2 cellular contexts compared by ENCODE assay signal in genomic region chr7:30313793-30314192, GRCh38.
TF ChIP-seq lines count a peak whose summit lies in the region.

No MANE protein-coding gene starts in this region.

TF ChIP-seq in liver, 16 proteins besides CTCF, POLR2A, EP300 and RAD21:
- TF ChIP-seq NR2F2 (IDR thresholded peaks at IDR 0.05) (no peak), GABPA (IDR thresholded peaks at IDR 0.05 in 1 of 2, conservative IDR thresholded peaks at IDR 0.05 in 1 of 2) (no peak), MAX (IDR thresholded peaks at IDR 0.05) (no peak), RXRA (IDR thresholded peaks at IDR 0.05) (peak; percentile 19 to 46), SP1 (IDR thresholded peaks at IDR 0.05) (peak; percentile 59), TAF1 (conservative IDR thresholded peaks at IDR 0.05) (no peak), JUND (IDR thresholded peaks at IDR 0.05) (no peak), EGR1 (IDR thresholded peaks at IDR 0.05; ENCODE audit: low read depth in 2 of 2) (no peak), YY1 (IDR thresholded peaks at IDR 0.05) (no peak), HNF4A (conservative IDR thresholded peaks at IDR 0.05) (peak in 1 of 2 donors; percentile 57), REST (IDR thresholded peaks at IDR 0.05) (no peak), HNF4G (IDR thresholded peaks at IDR 0.05) (no peak), FOXA2 (IDR thresholded peaks at IDR 0.05) (no peak), FOXA1 (IDR thresholded peaks at IDR 0.05) (no peak)
- TF ChIP-seq, protein P1, sequence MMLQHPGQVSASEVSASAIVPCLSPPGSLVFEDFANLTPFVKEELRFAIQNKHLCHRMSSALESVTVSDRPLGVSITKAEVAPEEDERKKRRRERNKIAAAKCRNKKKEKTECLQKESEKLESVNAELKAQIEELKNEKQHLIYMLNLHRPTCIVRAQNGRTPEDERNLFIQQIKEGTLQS (IDR thresholded peaks at IDR 0.05) = no peak
- TF ChIP-seq, protein P2, sequence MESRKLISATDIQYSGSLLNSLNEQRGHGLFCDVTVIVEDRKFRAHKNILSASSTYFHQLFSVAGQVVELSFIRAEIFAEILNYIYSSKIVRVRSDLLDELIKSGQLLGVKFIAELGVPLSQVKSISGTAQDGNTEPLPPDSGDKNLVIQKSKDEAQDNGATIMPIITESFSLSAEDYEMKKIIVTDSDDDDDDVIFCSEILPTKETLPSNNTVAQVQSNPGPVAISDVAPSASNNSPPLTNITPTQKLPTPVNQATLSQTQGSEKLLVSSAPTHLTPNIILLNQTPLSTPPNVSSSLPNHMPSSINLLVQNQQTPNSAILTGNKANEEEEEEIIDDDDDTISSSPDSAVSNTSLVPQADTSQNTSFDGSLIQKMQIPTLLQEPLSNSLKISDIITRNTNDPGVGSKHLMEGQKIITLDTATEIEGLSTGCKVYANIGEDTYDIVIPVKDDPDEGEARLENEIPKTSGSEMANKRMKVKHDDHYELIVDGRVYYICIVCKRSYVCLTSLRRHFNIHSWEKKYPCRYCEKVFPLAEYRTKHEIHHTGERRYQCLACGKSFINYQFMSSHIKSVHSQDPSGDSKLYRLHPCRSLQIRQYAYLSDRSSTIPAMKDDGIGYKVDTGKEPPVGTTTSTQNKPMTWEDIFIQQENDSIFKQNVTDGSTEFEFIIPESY (IDR thresholded peaks at IDR 0.05) = no peak

TF ChIP-seq in HepG2, 621 proteins besides CTCF, POLR2A, EP300 and RAD21:
- TF ChIP-seq ZNF619 (CRISPR knock-in tag; IDR thresholded peaks at IDR 0.05) = no peak
- TF ChIP-seq TGIF2 (CRISPR knock-in tag; IDR thresholded peaks at IDR 0.05) = no peak
- TF ChIP-seq, protein P3, sequence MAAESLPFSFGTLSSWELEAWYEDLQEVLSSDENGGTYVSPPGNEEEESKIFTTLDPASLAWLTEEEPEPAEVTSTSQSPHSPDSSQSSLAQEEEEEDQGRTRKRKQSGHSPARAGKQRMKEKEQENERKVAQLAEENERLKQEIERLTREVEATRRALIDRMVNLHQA (CRISPR knock-in tag; IDR thresholded peaks at IDR 0.05) = no peak
- no peak for TF ChIP-seq ESRRA (CRISPR knock-in tag; IDR thresholded peaks at IDR 0.05; ENCODE audit: low read depth)
- TF ChIP-seq RFX5 (IDR thresholded peaks at IDR 0.05; ENCODE audit: low read depth, low read length) = no peak
- no peak for TF ChIP-seq REXO4 (CRISPR knock-in tag; IDR thresholded peaks at IDR 0.05; ENCODE audit: borderline replicate concordance)
- TF ChIP-seq SP140L (CRISPR knock-in tag; IDR thresholded peaks at IDR 0.05; ENCODE audit: borderline replicate concordance) = no peak
- TF ChIP-seq ELK4 (CRISPR knock-in tag; IDR thresholded peaks at IDR 0.05; ENCODE audit: borderline replicate concordance) = no peak
- TF ChIP-seq ZBTB4 (CRISPR knock-in tag; IDR thresholded peaks at IDR 0.05; ENCODE audit: borderline replicate concordance) = no peak
- no peak for TF ChIP-seq ZNF101 (CRISPR knock-in tag; IDR thresholded peaks at IDR 0.05; ENCODE audit: borderline replicate concordance, low read depth)
- TF ChIP-seq, protein P4, sequence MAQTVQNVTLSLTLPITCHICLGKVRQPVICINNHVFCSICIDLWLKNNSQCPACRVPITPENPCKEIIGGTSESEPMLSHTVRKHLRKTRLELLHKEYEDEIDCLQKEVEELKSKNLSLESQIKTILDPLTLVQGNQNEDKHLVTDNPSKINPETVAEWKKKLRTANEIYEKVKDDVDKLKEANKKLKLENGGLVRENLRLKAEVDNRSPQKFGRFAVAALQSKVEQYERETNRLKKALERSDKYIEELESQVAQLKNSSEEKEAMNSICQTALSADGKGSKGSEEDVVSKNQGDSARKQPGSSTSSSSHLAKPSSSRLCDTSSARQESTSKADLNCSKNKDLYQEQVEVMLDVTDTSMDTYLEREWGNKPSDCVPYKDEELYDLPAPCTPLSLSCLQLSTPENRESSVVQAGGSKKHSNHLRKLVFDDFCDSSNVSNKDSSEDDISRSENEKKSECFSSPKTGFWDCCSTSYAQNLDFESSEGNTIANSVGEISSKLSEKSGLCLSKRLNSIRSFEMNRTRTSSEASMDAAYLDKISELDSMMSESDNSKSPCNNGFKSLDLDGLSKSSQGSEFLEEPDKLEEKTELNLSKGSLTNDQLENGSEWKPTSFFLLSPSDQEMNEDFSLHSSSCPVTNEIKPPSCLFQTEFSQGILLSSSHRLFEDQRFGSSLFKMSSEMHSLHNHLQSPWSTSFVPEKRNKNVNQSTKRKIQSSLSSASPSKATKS (CRISPR knock-in tag; IDR thresholded peaks at IDR 0.05) = no peak
- no peak for TF ChIP-seq KLF12 (CRISPR knock-in tag; IDR thresholded peaks at IDR 0.05; ENCODE audit: borderline replicate concordance)
- no peak for TF ChIP-seq ZNF460 (CRISPR knock-in tag; IDR thresholded peaks at IDR 0.05; ENCODE audit: borderline replicate concordance)
- TF ChIP-seq ATRX (CRISPR knock-in tag; IDR thresholded peaks at IDR 0.05; ENCODE audit: borderline replicate concordance) = no peak
- no peak for TF ChIP-seq ZBTB21 (CRISPR knock-in tag; IDR thresholded peaks at IDR 0.05)
- TF ChIP-seq, protein P5, sequence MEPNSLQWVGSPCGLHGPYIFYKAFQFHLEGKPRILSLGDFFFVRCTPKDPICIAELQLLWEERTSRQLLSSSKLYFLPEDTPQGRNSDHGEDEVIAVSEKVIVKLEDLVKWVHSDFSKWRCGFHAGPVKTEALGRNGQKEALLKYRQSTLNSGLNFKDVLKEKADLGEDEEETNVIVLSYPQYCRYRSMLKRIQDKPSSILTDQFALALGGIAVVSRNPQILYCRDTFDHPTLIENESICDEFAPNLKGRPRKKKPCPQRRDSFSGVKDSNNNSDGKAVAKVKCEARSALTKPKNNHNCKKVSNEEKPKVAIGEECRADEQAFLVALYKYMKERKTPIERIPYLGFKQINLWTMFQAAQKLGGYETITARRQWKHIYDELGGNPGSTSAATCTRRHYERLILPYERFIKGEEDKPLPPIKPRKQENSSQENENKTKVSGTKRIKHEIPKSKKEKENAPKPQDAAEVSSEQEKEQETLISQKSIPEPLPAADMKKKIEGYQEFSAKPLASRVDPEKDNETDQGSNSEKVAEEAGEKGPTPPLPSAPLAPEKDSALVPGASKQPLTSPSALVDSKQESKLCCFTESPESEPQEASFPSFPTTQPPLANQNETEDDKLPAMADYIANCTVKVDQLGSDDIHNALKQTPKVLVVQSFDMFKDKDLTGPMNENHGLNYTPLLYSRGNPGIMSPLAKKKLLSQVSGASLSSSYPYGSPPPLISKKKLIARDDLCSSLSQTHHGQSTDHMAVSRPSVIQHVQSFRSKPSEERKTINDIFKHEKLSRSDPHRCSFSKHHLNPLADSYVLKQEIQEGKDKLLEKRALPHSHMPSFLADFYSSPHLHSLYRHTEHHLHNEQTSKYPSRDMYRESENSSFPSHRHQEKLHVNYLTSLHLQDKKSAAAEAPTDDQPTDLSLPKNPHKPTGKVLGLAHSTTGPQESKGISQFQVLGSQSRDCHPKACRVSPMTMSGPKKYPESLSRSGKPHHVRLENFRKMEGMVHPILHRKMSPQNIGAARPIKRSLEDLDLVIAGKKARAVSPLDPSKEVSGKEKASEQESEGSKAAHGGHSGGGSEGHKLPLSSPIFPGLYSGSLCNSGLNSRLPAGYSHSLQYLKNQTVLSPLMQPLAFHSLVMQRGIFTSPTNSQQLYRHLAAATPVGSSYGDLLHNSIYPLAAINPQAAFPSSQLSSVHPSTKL (CRISPR knock-in tag; IDR thresholded peaks at IDR 0.05) = no peak
- TF ChIP-seq TCF12 (IDR thresholded peaks at IDR 0.05) = no peak
- TF ChIP-seq TCF12 (CRISPR knock-in tag; IDR thresholded peaks at IDR 0.05) = no peak
- TF ChIP-seq MZF1 (CRISPR knock-in tag; IDR thresholded peaks at IDR 0.05; ENCODE audit: borderline replicate concordance) = no peak
- no peak for TF ChIP-seq MAX (IDR thresholded peaks at IDR 0.05)
- TF ChIP-seq FOXK1 (CRISPR knock-in tag; IDR thresholded peaks at IDR 0.05; ENCODE audit: borderline replicate concordance, low read depth) = no peak
